Comparison of ENCODE assay signal across 11 cellular contexts in genomic region chr22:26481112-26481693, GRCh38. TPM values are rescaled to one million over a fixed set of nuclear protein-coding genes. Genes with fewer than 3 reads are reported as not detected.
DNase-seq lines count a peak whose midpoint lies in the region; ATAC-seq and TF ChIP-seq lines count a peak whose summit lies in the region.
"Had no signal": no experiment of that assay in that cellular context is flagged by ENCODE, and none has a peak within 500 bp of the region (broad histone marks: within the 10 kb centered on the region; RNA-seq: fewer than 3 reads in every experiment).

No MANE protein-coding gene starts in this region.

- no peaks in the 10 kb centered on the region for H3K27me3 Mint-ChIP-seq in CD4-positive, alpha-beta T cell
- H3K27me3 Mint-ChIP-seq in activated T-helper 17 cell treated with anti-CD3 and anti-CD28 coated beads, Interleukin-2, amount 50 U/mL, for 72 hours: no peaks in the 10 kb centered on the region
- H3K27me3 Mint-ChIP-seq in naive B cell: no peaks in the 10 kb centered on the region

- no peak for ATAC-seq in CD4-positive, alpha-beta T cell (ENCODE audit: poor library complexity)
- no peak for ATAC-seq in activated T-helper 17 cell treated with anti-CD3 and anti-CD28 coated beads, Interleukin-2, amount 50 U/mL, for 72 hours (replicated peaks)
- no peak for ATAC-seq in naive B cell (ENCODE audit: low read depth in 2 of 2)
- ATAC-seq: activated CD4-positive, CD25-positive, alpha-beta regulatory T cell treated with anti-CD3 and anti-CD28 coated beads, Interleukin-2, amount 50 U/mL, for 24 hours had no signal

- no peaks in the 10 kb centered on the region for H3K9me3 ChIP-seq in CD4-positive, alpha-beta T cell (ENCODE audit: control insufficient read depth, low read length)

- peaks cover 54% of the 10 kb centered on the region for H3K36me3 Mint-ChIP-seq in CD4-positive, alpha-beta T cell (ENCODE audit: low read depth)
- peaks cover 60% of the 10 kb centered on the region for H3K36me3 Mint-ChIP-seq in activated T-helper 17 cell treated with anti-CD3 and anti-CD28 coated beads, Interleukin-2, amount 50 U/mL, for 72 hours (ENCODE audit: low read depth)
- peaks cover 10 to 15% of the 10 kb centered on the region in 2 donors for H3K36me3 Mint-ChIP-seq in naive B cell

- no peaks in the 10 kb centered on the region for H3K9me3 Mint-ChIP-seq in CD4-positive, alpha-beta T cell
- H3K9me3 Mint-ChIP-seq in activated T-helper 17 cell treated with anti-CD3 and anti-CD28 coated beads, Interleukin-2, amount 50 U/mL, for 72 hours: no peaks in the 10 kb centered on the region
- no peaks in the 10 kb centered on the region for H3K9me3 Mint-ChIP-seq in naive B cell

- peak overlapping the region; percentile 40; the same call in 1 of the 2 replicates for H3K4me3 ChIP-seq in HL-60 (replicated peaks; ENCODE audit: insufficient read depth, low read length)

- no peak for DNase-seq in CD4-positive, alpha-beta T cell
- no peak for DNase-seq in HL-60 (ENCODE audit: low read depth in 1 of 2, low spot score in 1 of 2)
- no peak for DNase-seq in naive B cell
- no peak for DNase-seq in stimulated activated CD8-positive, alpha-beta memory T cell treated with anti-CD3 and anti-CD28 coated beads, Interleukin-4, amount 100 ng/mL, for 48 hours
- no peak for DNase-seq in NCI-H69 (lab: John Stamatoyannopoulos, UW)
- no peak for DNase-seq in RKO (ENCODE audit: low spot score)
- no peak for DNase-seq in NCI-H345 treated with DMSO at 0.1 percent for 48 hours (lab: John Stamatoyannopoulos, UW; ENCODE audit: unreplicated experiment)
- DNase-seq: NCI-H187; stimulated activated naive CD4-positive, alpha-beta T cell treated with Interleukin-2 at 50 U/mL for 16 hours had no signal

- H3K4me1 Mint-ChIP-seq in CD4-positive, alpha-beta T cell (ENCODE audit: low read depth): peaks cover 87% of the 10 kb centered on the region
- H3K4me1 Mint-ChIP-seq in activated T-helper 17 cell treated with anti-CD3 and anti-CD28 coated beads, Interleukin-2, amount 50 U/mL, for 72 hours: peaks cover 56% of the 10 kb centered on the region
- H3K4me1 Mint-ChIP-seq in naive B cell: peaks cover 68 to 82% (median 73%) of the 10 kb centered on the region in 3 donors

- TF ChIP-seq CTCF in CD4-positive, alpha-beta T cell (IDR thresholded peaks at IDR 0.05): no peak
- TF ChIP-seq CTCF in HL-60 (IDR thresholded peaks at IDR 0.05; ENCODE audit: insufficient read depth, low read length): no peak

- H3K27ac ChIP-seq in CD4-positive, alpha-beta T cell (ENCODE audit: low read depth, low read length): no peak overlapping the region
- H3K27ac ChIP-seq in HL-60 (replicated peaks): peak overlapping the region; percentile 91

- CTCF ChIA-PET in CD4-positive, alpha-beta T cell (lab: Charles Lee): interaction anchor here (1.0 kb wide), 1 partner anchor 22 kb away, joined by 3 read pairs; no protein-coding TSS in a partner anchor

- intact Hi-C loops in CD4-positive, alpha-beta T cell (cut with DNase I, micrococcal nuclease): loop anchor here in 1 of 2 experiments (2.0 to 5.0 kb wide), 2 partner anchors 190 to 1436 kb away; partner anchors contain the start of gene PITPNB

- H3K27me3 ChIP-seq in CD4-positive, alpha-beta T cell (ENCODE audit: control insufficient read depth, insufficient read depth, low read length): no peaks in the 10 kb centered on the region
- no peaks in the 10 kb centered on the region for H3K27me3 ChIP-seq in HL-60 (ENCODE audit: insufficient read depth, poor library complexity, severe bottlenecking)

- H3K4me3 Mint-ChIP-seq in CD4-positive, alpha-beta T cell: peak overlapping the region; percentile 97
- H3K4me3 Mint-ChIP-seq in activated T-helper 17 cell treated with anti-CD3 and anti-CD28 coated beads, Interleukin-2, amount 50 U/mL, for 72 hours: peak overlapping the region; percentile 91
- H3K4me3 Mint-ChIP-seq in naive B cell: peak overlapping the region in 7 of 8 donors; percentile 19 to 98 (median 90)

- POLR2A ChIA-PET in CD4-positive, alpha-beta T cell (lab: Charles Lee): interaction anchor here (4.1 kb wide), 1 partner anchor 192 kb away, joined by 71 read pairs; no protein-coding TSS in a partner anchor

- H3K27ac Mint-ChIP-seq in CD4-positive, alpha-beta T cell: peak overlapping the region; percentile 94
- H3K27ac Mint-ChIP-seq in activated T-helper 17 cell treated with anti-CD3 and anti-CD28 coated beads, Interleukin-2, amount 50 U/mL, for 72 hours: peak overlapping the region; percentile 93
- peak overlapping the region in 5 of 6 donors; percentile 76 to 98 (median 91) for H3K27ac Mint-ChIP-seq in naive B cell

RNA-seq across cellular contexts. Expression of gene HPS4, which starts 2.4 kb away (rescaled TPM):
- 10 to 100 TPM; 61.6 to 67.0 TPM for total RNA-seq in CD4-positive, alpha-beta T cell
- 10 to 100 TPM; 36.4 to 56.3 TPM for total RNA-seq in activated T-helper 17 cell treated with anti-CD3 and anti-CD28 coated beads, Interleukin-2, amount 50 U/mL, for 72 hours
- polyA plus RNA-seq in naive B cell (ENCODE audit: low read depth in 6 of 6): 10 to 100 TPM; 16.7 to 26.9 (median 24.6) TPM

RNA-seq across cellular contexts. Expression of gene SRRD, which starts 2.5 kb away (rescaled TPM):
- 10 to 100 TPM; 25.8 to 27.2 TPM for total RNA-seq in CD4-positive, alpha-beta T cell
- 10 to 100 TPM; 22.2 to 40.3 TPM for total RNA-seq in activated T-helper 17 cell treated with anti-CD3 and anti-CD28 coated beads, Interleukin-2, amount 50 U/mL, for 72 hours
- 10 to 100 TPM; 17.5 to 28.3 (median 22.7) TPM for polyA plus RNA-seq in naive B cell (ENCODE audit: low read depth in 6 of 6)

RNA-seq across cellular contexts. Expression of gene TFIP11, which starts 31.1 kb away (rescaled TPM):
- total RNA-seq in CD4-positive, alpha-beta T cell: 100 to 1,000 TPM; 111 TPM
- total RNA-seq in activated T-helper 17 cell treated with anti-CD3 and anti-CD28 coated beads, Interleukin-2, amount 50 U/mL, for 72 hours: 10 to 100 TPM; 44.8 to 50.4 TPM
- 10 to 100 TPM; 25.2 to 43.8 (median 28.1) TPM for polyA plus RNA-seq in naive B cell (ENCODE audit: low read depth in 6 of 6)

RNA-seq across cellular contexts. Expression of gene ASPHD2, which starts 52.1 kb away (rescaled TPM):
- total RNA-seq in CD4-positive, alpha-beta T cell: under 1 TPM; 0.70 to 0.85 TPM
- total RNA-seq in activated T-helper 17 cell treated with anti-CD3 and anti-CD28 coated beads, Interleukin-2, amount 50 U/mL, for 72 hours: 10 to 100 TPM; 13.2 to 20.2 TPM
- 1 to 10 TPM; 2.1 to 9.7 (median 6.6) TPM for polyA plus RNA-seq in naive B cell (ENCODE audit: low read depth in 6 of 6)
